ENCODE assay signal across 10 cellular contexts in genomic region chr9:89177021-89177400, GRCh38. TPM values are rescaled to one million over a fixed set of nuclear protein-coding genes. Genes with fewer than 3 reads are reported as not detected.
DNase-seq lines count a peak whose midpoint lies in the region; ATAC-seq and TF ChIP-seq lines count a peak whose summit lies in the region.
"Had no signal": no experiment of that assay in that cellular context is flagged by ENCODE, and none has a peak within 500 bp of the region (broad histone marks: within the 10 kb centered on the region; RNA-seq: fewer than 3 reads in every experiment).

No MANE protein-coding gene starts in this region.

- H3K27ac ChIP-seq in GM23338 (ENCODE audit: low read depth) (no peak overlapping the region), hepatocyte (no peak overlapping the region)
- H3K27ac ChIP-seq: SK-N-MC had no signal

- H3K9me3 ChIP-seq in hepatocyte (ENCODE audit: low read depth): no peaks in the 10 kb centered on the region

- no peak for TF ChIP-seq CTCF in GM23338 (conservative IDR thresholded peaks at IDR 0.05; ENCODE audit: low read depth in 2 of 2)
- no peak for TF ChIP-seq CTCF in WTC11 (IDR thresholded peaks at IDR 0.05)
- no peak for TF ChIP-seq CTCF in hepatocyte (IDR thresholded peaks at IDR 0.05; ENCODE audit: poor library complexity)

- peaks cover 7% of the 10 kb centered on the region; the same call in 1 of the 2 replicates for H3F3A ChIP-seq in GM23338 (replicated peaks; ENCODE audit: low read depth)

- H4K20me1 ChIP-seq in GM23338 (replicated peaks; ENCODE audit: insufficient read depth) (peaks cover 6% of the 10 kb centered on the region; the same call in 1 of the 2 replicates), hepatocyte (ENCODE audit: insufficient read depth, poor library complexity, severe bottlenecking) (no peaks in the 10 kb centered on the region)

- H3K36me3 Mint-ChIP-seq in GM23338 (ENCODE audit: low read depth) (no peaks in the 10 kb centered on the region; the same call in 2 of the 3 replicates), WTC11 (no peaks in the 10 kb centered on the region)
- H3K36me3 Mint-ChIP-seq in activated naive CD4-positive, alpha-beta T cell treated with anti-CD3 and anti-CD28 coated beads, Interleukin-2, amount 10 ng/mL, durations not matched to agents 7 days and 5 days: peaks cover 1% of the 10 kb centered on the region

- ATAC-seq in GM23338: peak; percentile 5; the same call in 1 of the 3 replicates
- ATAC-seq in WTC11: no peak
- ATAC-seq: stimulated activated naive B cell treated with anti-CD40 and anti-IgM and Interleukin-4, amounts not matched to agents 10 μg/mL and 1 μg/mL and 100 μg/mL, for 72 hours had no signal

- no peaks in the 10 kb centered on the region for H3K36me3 ChIP-seq in GM23338 (ENCODE audit: insufficient read depth)
- no peaks in the 10 kb centered on the region for H3K36me3 ChIP-seq in hepatocyte (replicated peaks; ENCODE audit: insufficient read depth, low read depth)

- H3K9me3 Mint-ChIP-seq in GM23338 (no peaks in the 10 kb centered on the region), WTC11 (no peaks in the 10 kb centered on the region)
- no peaks in the 10 kb centered on the region for H3K9me3 Mint-ChIP-seq in activated naive CD4-positive, alpha-beta T cell treated with anti-CD3 and anti-CD28 coated beads, Interleukin-2, amount 10 ng/mL, durations not matched to agents 7 days and 5 days
- H3K9me3 Mint-ChIP-seq: stimulated activated naive B cell treated with anti-CD40 and anti-IgM and Interleukin-4, amounts not matched to agents 10 μg/mL and 1 μg/mL and 100 μg/mL, for 72 hours had no signal

- H3K9me2 ChIP-seq in GM23338 (ENCODE audit: insufficient read depth): no peaks in the 10 kb centered on the region
- H3K9me2 ChIP-seq in hepatocyte (replicated peaks; ENCODE audit: insufficient read depth): no peaks in the 10 kb centered on the region

- POLR2A ChIA-PET in WTC11 (lab: Charles Lee): interaction anchor here (1.3 kb wide), 1 partner anchor 33 kb away, joined by 3 read pairs; no protein-coding TSS in a partner anchor

- H3K4me1 ChIP-seq in GM23338 (ENCODE audit: insufficient read depth) (peaks cover 28% of the 10 kb centered on the region), hepatocyte (ENCODE audit: insufficient read depth) (peaks cover 23% of the 10 kb centered on the region)

- H3K27me3 Mint-ChIP-seq in GM23338 (ENCODE audit: insufficient read depth, low read depth, poor library complexity) (peaks cover 49% of the 10 kb centered on the region), WTC11 (ENCODE audit: low read depth) (peaks cover 22% of the 10 kb centered on the region)
- peaks cover 80% of the 10 kb centered on the region for H3K27me3 Mint-ChIP-seq in activated naive CD4-positive, alpha-beta T cell treated with anti-CD3 and anti-CD28 coated beads, Interleukin-2, amount 10 ng/mL, durations not matched to agents 7 days and 5 days

- H3K79me2 ChIP-seq in GM23338 (replicated peaks; ENCODE audit: insufficient read depth): peaks cover 14% of the 10 kb centered on the region; the same call in 1 of the 2 replicates
- no peaks in the 10 kb centered on the region for H3K79me2 ChIP-seq in hepatocyte

- peak; percentile 39 for DNase-seq in GM23338 (ENCODE audit: low spot score)
- no peak for DNase-seq in WTC11 (ENCODE audit: low spot score)
- no peak for DNase-seq in hepatocyte (ENCODE audit: low spot score)
- peak; percentile 30 for DNase-seq in renal cortical epithelial cell (ENCODE audit: low read depth)
- DNase-seq in NOMO-1 treated with dmso at 0.1 percent for 144 hours (lab: John Stamatoyannopoulos, UW; ENCODE audit: unreplicated experiment): no peak
- DNase-seq in cerebellar cortex (ENCODE audit: low spot score): no peak
- DNase-seq in activated naive CD4-positive, alpha-beta T cell treated with anti-CD3 and anti-CD28 coated beads, Interleukin-2, amount 10 ng/mL, durations not matched to agents 7 days and 5 days: no peak
- DNase-seq in DMS53 treated with DMSO at 0.1 percent for 48 hours (lab: John Stamatoyannopoulos, UW; ENCODE audit: unreplicated experiment): no peak
- DNase-seq: stimulated activated naive B cell treated with anti-CD40 and anti-IgM and Interleukin-4, amounts not matched to agents 10 μg/mL and 1 μg/mL and 100 μg/mL, for 72 hours had no signal

- H3K4me3 Mint-ChIP-seq in GM23338 (peak overlapping the region; percentile 74), WTC11 (peak overlapping the region; percentile 77)
- no peak overlapping the region for H3K4me3 Mint-ChIP-seq in activated naive CD4-positive, alpha-beta T cell treated with anti-CD3 and anti-CD28 coated beads, Interleukin-2, amount 10 ng/mL, durations not matched to agents 7 days and 5 days
- H3K4me3 Mint-ChIP-seq: stimulated activated naive B cell treated with anti-CD40 and anti-IgM and Interleukin-4, amounts not matched to agents 10 μg/mL and 1 μg/mL and 100 μg/mL, for 72 hours had no signal

- H2AFZ ChIP-seq in GM23338: peak overlapping the region; percentile 84
- H2AFZ ChIP-seq in hepatocyte: no peak overlapping the region

- H3K4me3 ChIP-seq in GM23338 (peak overlapping the region; percentile 76), hepatocyte (no peak overlapping the region)
- H3K4me3 ChIP-seq: SK-N-MC had no signal

- CTCF ChIA-PET in WTC11 (lab: Charles Lee): interaction anchor here (0.7 to 1.9 kb wide), 4 partner anchors 56 to 252 kb away, joined by 3 to 6 read pairs (median 4); no protein-coding TSS in a partner anchor
- CTCF ChIA-PET in activated naive CD4-positive, alpha-beta T cell treated with anti-CD3 and anti-CD28 coated beads, Interleukin-2, amount 10 ng/mL, durations not matched to agents 7 days and 5 days (lab: Charles Lee): no interaction called here

- H3K27ac Mint-ChIP-seq in GM23338 (no peak overlapping the region), WTC11 (no peak overlapping the region)
- no peak overlapping the region for H3K27ac Mint-ChIP-seq in activated naive CD4-positive, alpha-beta T cell treated with anti-CD3 and anti-CD28 coated beads, Interleukin-2, amount 10 ng/mL, durations not matched to agents 7 days and 5 days
- H3K27ac Mint-ChIP-seq: stimulated activated naive B cell treated with anti-CD40 and anti-IgM and Interleukin-4, amounts not matched to agents 10 μg/mL and 1 μg/mL and 100 μg/mL, for 72 hours had no signal

- H3K4me1 Mint-ChIP-seq in GM23338: peaks cover 43% of the 10 kb centered on the region
- H3K4me1 Mint-ChIP-seq in WTC11: peaks cover 55% of the 10 kb centered on the region
- H3K4me1 Mint-ChIP-seq in activated naive CD4-positive, alpha-beta T cell treated with anti-CD3 and anti-CD28 coated beads, Interleukin-2, amount 10 ng/mL, durations not matched to agents 7 days and 5 days: peaks cover 21% of the 10 kb centered on the region

- H3K27me3 ChIP-seq in GM23338 (ENCODE audit: insufficient read depth): peaks cover 46% of the 10 kb centered on the region
- peaks cover 36% of the 10 kb centered on the region for H3K27me3 ChIP-seq in hepatocyte

- 8% methylated on average over 8 of the region's 8 CpGs for WGBS in hepatocyte (ENCODE audit: low lambda C conversion rate, missing lambda C conversion rate)

- peak overlapping the region; percentile 95 for H3K4me2 ChIP-seq in GM23338
- H3K4me2 ChIP-seq in hepatocyte: peak overlapping the region; percentile 83

TF ChIP-seq in GM23338, 12 proteins besides CTCF, POLR2A, EP300 and RAD21:
- TF ChIP-seq NANOG (IDR thresholded peaks at IDR 0.05; ENCODE audit: borderline replicate concordance): no peak
- no peak for TF ChIP-seq EZH2phosphoT487 (IDR thresholded peaks at IDR 0.05; ENCODE audit: unreplicated experiment)
- no peak for TF ChIP-seq POLR2AphosphoS5 (IDR thresholded peaks at IDR 0.05; ENCODE audit: low read depth)
- no peak for TF ChIP-seq JUNB (IDR thresholded peaks at IDR 0.05; ENCODE audit: unreplicated experiment)
- no peak for TF ChIP-seq ZNF331 (CRISPR knock-in tag; IDR thresholded peaks at IDR 0.05; ENCODE audit: low read depth)
- TF ChIP-seq STAT1 (IDR thresholded peaks at IDR 0.05; ENCODE audit: unreplicated experiment): no peak
- TF ChIP-seq EZH2 (IDR thresholded peaks at IDR 0.05; ENCODE audit: low read depth, unreplicated experiment): peak; percentile 35
- TF ChIP-seq CREB1 (CRISPR knock-in tag; IDR thresholded peaks at IDR 0.05; ENCODE audit: low read depth): no peak
TF ChIP-seq in GM23338: peak in this region for 1.

TF ChIP-seq in WTC11, 78 proteins besides CTCF, POLR2A, EP300 and RAD21:
- TF ChIP-seq NFE2L1 (CRISPR knock-in tag; IDR thresholded peaks at IDR 0.05) (no peak), GTF2I (CRISPR knock-in tag; conservative IDR thresholded peaks at IDR 0.05) (no peak), ZSCAN18 (CRISPR knock-in tag; IDR thresholded peaks at IDR 0.05) (no peak), ATF1 (CRISPR knock-in tag; IDR thresholded peaks at IDR 0.05) (no peak), PRRX2 (CRISPR knock-in tag; IDR thresholded peaks at IDR 0.05) (no peak), ETV6 (CRISPR knock-in tag; IDR thresholded peaks at IDR 0.05) (no peak), RORB (CRISPR knock-in tag; IDR thresholded peaks at IDR 0.05) (no peak), MLX (CRISPR knock-in tag; IDR thresholded peaks at IDR 0.05) (no peak), ELF4 (CRISPR knock-in tag; IDR thresholded peaks at IDR 0.05; ENCODE audit: low read depth) (no peak), ZNF219 (CRISPR knock-in tag; IDR thresholded peaks at IDR 0.05; ENCODE audit: borderline replicate concordance) (no peak), NR2C2 (CRISPR knock-in tag; IDR thresholded peaks at IDR 0.05) (no peak)

RNA-seq across cellular contexts. Expression of gene SHC3, which starts 1.6 kb away (rescaled TPM):
- 2.5 and 2.9 TPM in 2 replicates for total RNA-seq in GM23338 (2014; rRNA removed; shearing (Covaris generic))
- polyA plus RNA-seq in GM23338 (2016; fragmentation: Nextera tagmentation; extraction: Ambion mirVana) (1.1 and 1.3 TPM in 2 replicates), hepatocyte (1.4 and 1.5 TPM in 2 replicates)
- total RNA-seq in WTC11 (2021) (4.2 to 5.1 TPM (median 4.9 TPM) in 3 replicates), hepatocyte (1.4 and 1.8 TPM in 2 replicates), renal cortical epithelial cell (1.1 and 2.1 TPM in 2 replicates)

Comparison
In these comparisons a context has a peak if more than half of its experiments do, and no peak if none do; other contexts are left out.
1. DNase-seq: peak in GM23338 (single experiment) and renal cortical epithelial cell (single experiment); none in WTC11 (single experiment), hepatocyte (single experiment), NOMO-1 treated with dmso at 0.1 percent for 144 hours (single experiment), cerebellar cortex (single experiment), activated naive CD4-positive, alpha-beta T cell treated with anti-CD3 and anti-CD28 coated beads, Interleukin-2, amount 10 ng/mL, durations not matched to agents 7 days and 5 days (single experiment) and DMS53 treated with DMSO at 0.1 percent for 48 hours (single experiment).